ENCODE assay signal across 8 cellular contexts in the genomic region with DNA sequence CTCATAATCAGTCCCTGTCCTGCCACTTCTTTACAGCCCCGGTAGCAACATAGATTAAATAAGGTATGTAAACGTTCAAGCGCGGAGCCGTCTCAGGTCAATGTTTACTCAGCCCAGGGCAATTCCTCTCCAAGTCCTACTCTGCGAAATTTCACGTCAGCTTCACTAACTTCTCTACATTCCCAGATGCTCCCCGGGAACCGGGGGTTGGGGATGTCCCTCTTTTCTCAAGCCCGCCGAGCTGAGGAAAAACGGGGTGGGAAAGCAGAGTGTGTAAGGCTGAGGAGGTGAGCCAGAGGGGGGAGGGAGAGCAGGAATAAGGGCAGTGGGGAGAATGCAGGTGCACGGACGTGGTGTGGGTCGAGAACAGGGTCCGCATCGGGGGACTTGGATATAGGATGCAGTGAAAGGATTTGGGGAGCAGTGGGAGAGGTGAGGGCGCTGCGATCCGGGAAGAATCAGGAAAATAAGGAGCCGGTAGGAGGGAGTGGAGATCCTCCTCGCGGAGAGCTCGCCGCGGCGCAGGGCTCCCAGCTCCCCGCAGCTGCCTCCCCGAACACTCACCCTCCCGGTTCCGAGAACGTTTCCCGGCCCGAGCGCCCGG. TPM values are rescaled to one million over a fixed set of nuclear protein-coding genes. Genes with fewer than 3 reads are reported as not detected.
DNase-seq lines count a peak whose midpoint lies in the region; ATAC-seq and TF ChIP-seq lines count a peak whose summit lies in the region.

No MANE protein-coding gene starts in this region.

- peak overlapping the region; percentile 98 for H3K4me2 ChIP-seq in osteoblast (ENCODE audit: insufficient read depth, low read length)

- peak overlapping the region; percentile 93 for H2AFZ ChIP-seq in osteoblast (ENCODE audit: low read length)

- peaks cover 27% of the 10 kb centered on the region for H3K27me3 ChIP-seq in HUES6 (ENCODE audit: control insufficient read depth, insufficient read depth, low read length)
- peaks cover 4% of the 10 kb centered on the region for H3K27me3 ChIP-seq in osteoblast (ENCODE audit: insufficient read depth, low read length)

- H3K36me3 ChIP-seq in HUES6 (ENCODE audit: control insufficient read depth, insufficient read depth, low read length) (no peaks in the 10 kb centered on the region), osteoblast (ENCODE audit: insufficient read depth, low read length) (no peaks in the 10 kb centered on the region)

- peaks cover 10% of the 10 kb centered on the region; the same call in 1 of the 2 replicates for H3K4me1 ChIP-seq in HUES6 (ENCODE audit: control insufficient read depth, insufficient read depth, low read length)
- H3K4me1 ChIP-seq in osteoblast (ENCODE audit: insufficient read depth, low read length) = peaks cover 21% of the 10 kb centered on the region

- DNase-seq in COLO668 (lab: John Stamatoyannopoulos, UW; ENCODE audit: unreplicated experiment) = peak; percentile 35
- DNase-seq in activated T-cell treated with anti-CD3 and anti-CD28 coated beads for 1 hour (ENCODE audit: low read depth) = peak; percentile 6
- peak; percentile 85 for DNase-seq in fibroblast of villous mesenchyme (ENCODE audit: low read depth)
- DNase-seq in osteoblast (ENCODE audit: insufficient read length, low spot score, missing footprints) = peak; percentile 77
- DNase-seq in NCI-H2196 treated with DMSO at 0.1 percent for 48 hours (lab: John Stamatoyannopoulos, UW; ENCODE audit: unreplicated experiment) = no peak

- H3K4me3 ChIP-seq in HUES6 (ENCODE audit: low read depth, low read length) (peak overlapping the region; percentile 87), fibroblast of villous mesenchyme (ENCODE audit: low read depth, low read length) (peak overlapping the region; percentile 72), osteoblast (ENCODE audit: insufficient read depth, low read length) (peak overlapping the region; percentile 88)

- H3K9me3 ChIP-seq in HUES6 (ENCODE audit: control insufficient read depth, insufficient read depth, low read depth, low read length) (no peaks in the 10 kb centered on the region), osteoblast (ENCODE audit: low read depth, low read length) (no peaks in the 10 kb centered on the region)

- H4K20me1 ChIP-seq in osteoblast (ENCODE audit: insufficient read depth, low read length) = no peaks in the 10 kb centered on the region

- H3K9ac ChIP-seq in HUES6 (ENCODE audit: low read length) = peak overlapping the region; percentile 73

- ATAC-seq in GM18873 (IDR thresholded peaks at IDR 0.05; ENCODE audit: low FRiP score, unreplicated experiment) = no peak
- no peak for ATAC-seq in GM21723 (IDR thresholded peaks at IDR 0.05; ENCODE audit: unreplicated experiment)

- peaks cover 4% of the 10 kb centered on the region for H3K79me2 ChIP-seq in osteoblast (ENCODE audit: insufficient read depth, low read length)

- TF ChIP-seq CTCF in fibroblast of villous mesenchyme (IDR thresholded peaks at IDR 0.05; ENCODE audit: insufficient read depth, low read depth, low read length) (no peak), osteoblast (IDR thresholded peaks at IDR 0.05; ENCODE audit: extremely low read depth, low read depth, low read length) (peak; percentile 5)

- peak overlapping the region; percentile 92; the same call in 1 of the 2 replicates for H3K27ac ChIP-seq in HUES6 (ENCODE audit: low read depth, low read length)
- H3K27ac ChIP-seq in osteoblast (ENCODE audit: low read depth, low read length) = peak overlapping the region; percentile 87

RNA-seq across cellular contexts. Expression of a gene that starts 0.5 kb away (rescaled TPM):
- total RNA-seq in fibroblast of villous mesenchyme (4.2 and 4.3 TPM in 2 replicates), osteoblast (7.7 and 8.0 TPM in 2 replicates)

RNA-seq across cellular contexts. Expression of a gene that starts 26.8 kb away (rescaled TPM):
- total RNA-seq in fibroblast of villous mesenchyme (10.0 and 13.0 TPM in 2 replicates), osteoblast (8.3 and 9.0 TPM in 2 replicates)
